Comparison of ENCODE assay signal across 8 cellular contexts in the genomic region with DNA sequence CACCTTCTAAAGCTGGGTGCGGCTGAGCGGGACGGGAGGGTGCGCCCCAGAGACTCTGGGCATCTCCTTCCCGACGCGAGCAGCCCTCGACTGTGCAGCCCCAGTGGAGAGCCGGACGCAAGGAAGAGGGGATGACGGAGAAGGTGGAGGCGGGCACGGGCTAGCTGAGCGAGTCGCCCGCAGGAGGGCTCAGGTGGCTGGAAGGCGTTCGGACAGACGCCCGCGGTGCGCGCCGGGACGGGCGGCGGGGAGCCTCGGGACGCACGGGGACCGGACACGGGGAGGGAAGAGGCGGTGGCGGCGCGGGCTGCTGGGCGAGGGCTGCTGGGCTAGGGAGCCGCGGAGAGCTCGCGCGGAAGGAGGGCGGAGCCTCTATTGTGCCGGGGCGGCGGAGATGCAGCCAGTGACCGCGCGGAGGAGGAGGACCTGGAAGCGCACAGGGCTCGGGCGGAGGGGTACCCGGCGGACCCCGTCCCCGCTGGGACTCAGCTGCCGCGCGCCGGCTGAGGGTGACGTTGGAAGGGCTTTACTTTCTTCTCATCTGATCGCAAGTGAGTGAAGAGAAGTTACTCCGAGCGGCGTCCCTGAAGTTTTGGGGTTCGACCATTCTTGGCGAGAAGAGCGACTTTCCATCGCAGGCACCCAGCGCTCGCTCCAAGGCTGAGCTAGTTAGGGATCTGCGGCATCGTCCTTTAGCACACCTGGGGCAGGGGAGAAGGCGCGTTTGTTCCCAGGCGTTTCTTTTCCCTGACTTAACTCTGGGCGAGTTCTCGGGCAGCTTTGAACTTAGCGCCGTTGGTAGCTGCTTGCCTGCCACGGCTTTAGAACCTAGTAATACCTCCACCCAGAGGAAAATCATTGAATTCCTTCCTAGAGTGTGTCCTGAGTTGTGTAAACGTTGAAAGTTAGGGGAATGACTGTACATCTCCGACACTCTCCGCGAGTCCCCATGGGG. TPM values are rescaled to one million over a fixed set of nuclear protein-coding genes. Genes with fewer than 3 reads are reported as not detected.
A peak's percentile ranks its signal among the peaks of the same experiment; 100 is the strongest.
DNase-seq lines count a peak whose midpoint lies in the region; ATAC-seq and TF ChIP-seq lines count a peak whose summit lies in the region.

OLFML2B (minus strand) TSS at position 323 of the 955 bp plus-strand sequence. CDS start 439 bp downstream, outside the sequence.

- peak within 1 kb of the TSS; percentile 91 for H3K4me3 Mint-ChIP-seq in natural killer cell

- H3K27me3 Mint-ChIP-seq in natural killer cell (ENCODE audit: low read depth in 2 of 2): peaks cover 48 to 63% of the 10 kb centered on the region in 2 donors

- DNase-seq in NCI-H2196 (lab: John Stamatoyannopoulos, UW; ENCODE audit: unreplicated experiment): peak; percentile 34
- no peak for DNase-seq in NCI-H2196 treated with DMSO at 0.1 percent for 48 hours (lab: John Stamatoyannopoulos, UW; ENCODE audit: unreplicated experiment)
- peak; percentile 18 for DNase-seq in activated effector memory CD4-positive, alpha-beta T cell treated with Interleukin-2 at 50 U/mL for 16 hours
- peak; percentile 76 for DNase-seq in fibroblast of villous mesenchyme (ENCODE audit: low read depth)
- peak; percentile 20 for DNase-seq in natural killer cell
- peak; percentile 52 for DNase-seq in superior temporal gyrus (ENCODE audit: extremely low spot score)

- TF ChIP-seq CTCF in fibroblast of villous mesenchyme (IDR thresholded peaks at IDR 0.05; ENCODE audit: insufficient read depth, low read depth, low read length): peak; percentile 37
- TF ChIP-seq CTCF in natural killer cell (IDR thresholded peaks at IDR 0.05): no peak

- peak; percentile 70 for ATAC-seq in HG03571 (IDR thresholded peaks at IDR 0.05; ENCODE audit: unreplicated experiment)
- peak; percentile 58 to 88 (median 73) for ATAC-seq in natural killer cell

- H3K27ac Mint-ChIP-seq in natural killer cell: no peak within 1 kb of the TSS

- H3K36me3 Mint-ChIP-seq in natural killer cell: no peaks in the 10 kb centered on the region

- H3K4me3 ChIP-seq in fibroblast of villous mesenchyme (ENCODE audit: low read depth, low read length): peak within 1 kb of the TSS; percentile 66

- intact Hi-C loops in natural killer cell (cut with micrococcal nuclease): no loop called here

- peaks cover 8 to 15% of the 10 kb centered on the region in 2 donors for H3K4me1 Mint-ChIP-seq in natural killer cell

- no peaks in the 10 kb centered on the region for H3K9me3 Mint-ChIP-seq in natural killer cell

TF ChIP-seq in PFSK-1, 5 proteins besides CTCF, POLR2A, EP300 and RAD21:
- TF ChIP-seq TAF1 (IDR thresholded peaks at IDR 0.05; ENCODE audit: borderline replicate concordance, insufficient read depth, low read length) (no peak), FOXP2 (optimal IDR thresholded peaks at IDR 0.05; ENCODE audit: borderline replicate concordance, extremely low read depth, extremely low read length, insufficient read depth) (no peak), POLR2AphosphoS5 (IDR thresholded peaks at IDR 0.05; ENCODE audit: low read depth, low read length) (peak; percentile 71), SIN3A (IDR thresholded peaks at IDR 0.05; ENCODE audit: borderline replicate concordance, insufficient read depth, low read length) (peak; percentile 36; the same call in 1 of the 2 replicates), REST (IDR thresholded peaks at IDR 0.05; ENCODE audit: insufficient read depth in 1 of 2, low read depth in 2 of 2, low read length in 2 of 2) (no peak)

RNA-seq across cellular contexts. Expression of gene OLFML2B, which starts in this region (rescaled TPM):
- 86.6 TPM for polyA plus RNA-seq in PFSK-1 (2012; ENCODE audit: insufficient read length, low read depth)
- total RNA-seq in fibroblast of villous mesenchyme: 4.8 and 5.2 TPM in 2 replicates
- under 1 TPM in 1 of 3 donors, not detected in 2; 0.33 TPM for total RNA-seq in natural killer cell

Comparison
In these comparisons a context has a peak if more than half of its experiments do, and no peak if none do; other contexts are left out.
1. Peak in DNase-seq and ATAC-seq in natural killer cell; RNA of the gene not detected or under 1 TPM.